In the genomic region with DNA sequence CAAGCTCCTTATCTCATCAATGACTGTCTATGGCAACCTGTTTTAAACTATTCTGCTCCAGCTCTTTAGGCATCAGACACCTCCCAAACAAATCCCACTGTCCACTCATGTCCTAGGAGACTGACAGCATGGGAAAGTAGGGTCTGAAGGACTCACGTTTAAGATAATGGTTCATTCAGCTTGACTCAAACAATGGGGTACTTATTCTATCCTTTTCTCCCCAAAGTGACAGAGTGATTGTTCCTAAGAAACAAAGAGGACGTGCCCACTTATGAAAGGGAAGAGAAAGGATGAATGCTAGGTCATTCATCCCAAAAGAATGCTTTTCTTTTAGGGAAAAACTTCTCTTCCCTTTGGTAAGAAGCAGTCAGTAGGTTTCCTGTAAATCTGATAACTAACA, we compare ENCODE assay signal across 33 cellular contexts. TPM values are rescaled to one million over a fixed set of nuclear protein-coding genes. Genes with fewer than 3 reads are reported as not detected.
"Had no signal": no experiment of that assay in that cellular context is flagged by ENCODE, and none has a peak within 500 bp of the region (broad histone marks: within the 10 kb centered on the region; RNA-seq: fewer than 3 reads in every experiment).

No MANE protein-coding gene starts in this region.

- H3K27ac Mint-ChIP-seq: activated CD4-positive, alpha-beta T cell treated with anti-CD3 and anti-CD28 coated beads, Interleukin-2, amount 10 ng/mL, durations not matched to agents 24 days and 14 days; activated CD8-positive, alpha-beta T cell treated with anti-CD3 and anti-CD28 coated beads for 36 hours; activated naive CD8-positive, alpha-beta T cell treated with anti-CD3 and anti-CD28 coated beads for 36 hours; activated T-cell treated with anti-CD3 and anti-CD28 coated beads, Interleukin-2, amount 50 U/mL, for 72 hours; activated T-helper 17 cell treated with anti-CD3 and anti-CD28 coated beads, Interleukin-2, amount 50 U/mL, for 72 hours; T-helper 1 cell treated with Interleukin-12 subunit alpha and Interleukin-12 subunit beta and Interleukin-4 antibody, amounts not matched to agents 30 μg/mL and 1 μg/mL, for 36 hours; T-helper 2 cell treated with Interferon-gamma antibody and Interleukin-4, amounts not matched to agents 5 μg/mL and 100 μg/mL, for 36 hours had no signal

- ATAC-seq: activated CD8-positive, alpha-beta T cell treated with anti-CD3 and anti-CD28 coated beads for 36 hours; activated T-cell treated with anti-CD3 and anti-CD28 coated beads, Interleukin-2, amount 50 U/mL, for 72 hours; activated T-helper 17 cell treated with anti-CD3 and anti-CD28 coated beads, Interleukin-2, amount 50 U/mL, for 72 hours had no signal

- H3K4me3 ChIP-seq: PC-9, SJCRH30 had no signal

- DNase-seq: activated CD4-positive, alpha-beta T cell treated with anti-CD3 and anti-CD28 coated beads, Interleukin-2, amount 10 ng/mL, durations not matched to agents 24 days and 14 days; activated CD4-positive, alpha-beta T cell treated with anti-CD3 and anti-CD28 coated beads, Interleukin-2, amount 50 U/mL, for 4 hours; activated CD8-positive, alpha-beta T cell treated with anti-CD3 and anti-CD28 coated beads for 36 hours; activated effector memory CD4-positive, alpha-beta T cell treated with anti-CD3 and anti-CD28 coated beads, Interleukin-2, amount 50 U/mL, for 16 hours; activated naive CD4-positive, alpha-beta T cell; activated naive CD4-positive, alpha-beta T cell treated with anti-CD3 and anti-CD28 coated beads, Interleukin-2, amount 50 U/mL, for 16 hours; activated naive CD8-positive, alpha-beta T cell treated with anti-CD3 and anti-CD28 coated beads for 36 hours; activated T-cell treated with anti-CD3 and anti-CD28 coated beads, Interleukin-2, amount 50 U/mL, for 1 hour; activated T-cell treated with anti-CD3 and anti-CD28 coated beads, Interleukin-2, amount 50 U/mL, for 72 hours; amniotic stem cell; aorta; brain microvascular endothelial cell; KG1; MM.1S; MV-4-11; NCI-H1092; NCI-H1436 treated with DMSO at 0.1 percent for 48 hours; NCI-H1694 treated with DMSO at 0.1 percent for 48 hours; NCI-H2029 treated with DMSO at 0.1 percent for 48 hours; NCI-H2107; NCI-H2171; NCI-H510A; NCI-H526; NCI-H748 treated with DMSO at 0.1 percent for 48 hours; NK-92 treated with Interleukin-12 subunit alpha and Interleukin-12 subunit beta, amount 100 ng/mL, for 24 hours; PC-9; Right ventricle myocardium superior had no signal

- H3K4me3 Mint-ChIP-seq: activated CD4-positive, alpha-beta T cell treated with anti-CD3 and anti-CD28 coated beads, Interleukin-2, amount 10 ng/mL, durations not matched to agents 24 days and 14 days; activated CD8-positive, alpha-beta T cell treated with anti-CD3 and anti-CD28 coated beads for 36 hours; activated naive CD8-positive, alpha-beta T cell treated with anti-CD3 and anti-CD28 coated beads for 36 hours; activated T-cell treated with anti-CD3 and anti-CD28 coated beads, Interleukin-2, amount 50 U/mL, for 72 hours; activated T-helper 17 cell treated with anti-CD3 and anti-CD28 coated beads, Interleukin-2, amount 50 U/mL, for 72 hours; T-helper 1 cell treated with Interleukin-12 subunit alpha and Interleukin-12 subunit beta and Interleukin-4 antibody, amounts not matched to agents 30 μg/mL and 1 μg/mL, for 36 hours; T-helper 2 cell treated with Interferon-gamma antibody and Interleukin-4, amounts not matched to agents 5 μg/mL and 100 μg/mL, for 36 hours had no signal

- H3K27me3 ChIP-seq: brain microvascular endothelial cell, SJCRH30 had no signal

- H3K9me2 ChIP-seq: SK-N-SH had no signal

- H3K27ac ChIP-seq: brain microvascular endothelial cell, PC-9, SJCRH30 had no signal

- H3K36me3 Mint-ChIP-seq: activated naive CD8-positive, alpha-beta T cell treated with anti-CD3 and anti-CD28 coated beads for 36 hours had no signal

- H3K9me3 Mint-ChIP-seq: activated CD4-positive, alpha-beta T cell treated with anti-CD3 and anti-CD28 coated beads, Interleukin-2, amount 10 ng/mL, durations not matched to agents 24 days and 14 days; T-helper 1 cell treated with Interleukin-12 subunit alpha and Interleukin-12 subunit beta and Interleukin-4 antibody, amounts not matched to agents 30 μg/mL and 1 μg/mL, for 36 hours; T-helper 2 cell treated with Interferon-gamma antibody and Interleukin-4, amounts not matched to agents 5 μg/mL and 100 μg/mL, for 36 hours had no signal

- H3K9ac ChIP-seq: SK-N-SH had no signal

- H3K4me2 ChIP-seq: PC-9, SK-N-SH had no signal

- H3K9me3 ChIP-seq: SJCRH30, SK-N-SH had no signal

- H3K36me3 ChIP-seq: brain microvascular endothelial cell had no signal

- H2AFZ ChIP-seq: PC-9 had no signal

- H3K4me1 Mint-ChIP-seq: activated CD4-positive, alpha-beta T cell treated with anti-CD3 and anti-CD28 coated beads, Interleukin-2, amount 10 ng/mL, durations not matched to agents 24 days and 14 days; activated naive CD8-positive, alpha-beta T cell treated with anti-CD3 and anti-CD28 coated beads for 36 hours; activated T-helper 17 cell treated with anti-CD3 and anti-CD28 coated beads, Interleukin-2, amount 50 U/mL, for 72 hours had no signal

RNA-seq across cellular contexts. Expression of a gene that starts 41.9 kb away (rescaled TPM):
- total RNA-seq: activated CD4-positive, alpha-beta T cell treated with anti-CD3 and anti-CD28 coated beads, Interleukin-2, amount 10 ng/mL, durations not matched to agents 24 days and 14 days; activated CD8-positive, alpha-beta memory T cell treated with anti-CD3 and anti-CD28 coated beads for 36 hours; activated CD8-positive, alpha-beta T cell treated with anti-CD3 and anti-CD28 coated beads for 36 hours; activated naive CD8-positive, alpha-beta T cell treated with anti-CD3 and anti-CD28 coated beads for 36 hours; activated T-helper 17 cell treated with anti-CD3 and anti-CD28 coated beads, Interleukin-2, amount 50 U/mL, for 72 hours; PC-9 had no signal
